In genomic region chr6:37984578-37984977, GRCh38 we compare ENCODE assay signal across 17 cellular contexts.
DNase-seq lines count a peak whose midpoint lies in the region; ATAC-seq, FAIRE-seq and TF ChIP-seq lines count a peak whose summit lies in the region.
"Had no signal": no experiment of that assay in that cellular context is flagged by ENCODE, and none has a peak within 500 bp of the region (broad histone marks: within the 10 kb centered on the region; RNA-seq: fewer than 3 reads in every experiment).

No MANE protein-coding gene starts in this region.

- in situ Hi-C loops in K562 (cut with MboI): no loop called here

- H3K4me1 ChIP-seq in K562 (replicated peaks in 1 of 2; ENCODE audit: control insufficient read depth in 2 of 2, insufficient read depth in 2 of 2, low read length in 2 of 2) (no peaks in the 10 kb centered on the region; a peak in 1 of 5 replicates), tibial artery (peaks cover 0 to 81% (median 41%) of the 10 kb centered on the region in 4 donors)

- no peak for TF ChIP-seq POLR2A in K562 (conservative IDR thresholded peaks at IDR 0.05)

- no peak overlapping the region for H2AFZ ChIP-seq in K562 (ENCODE audit: low read depth, low read length)

- H3K9ac ChIP-seq in SK-N-MC (ENCODE audit: insufficient read length) (no peak overlapping the region), K562 (ENCODE audit: insufficient read depth in 1 of 2, low read depth in 2 of 2, low read length in 2 of 2) (no peak overlapping the region)

- H3K9me3 ChIP-seq in SK-N-MC (ENCODE audit: low read depth, low read length) (no peaks in the 10 kb centered on the region), K562 (replicated peaks; ENCODE audit: control insufficient read depth, insufficient read depth, low read depth, low read length) (no peaks in the 10 kb centered on the region), tibial artery (no peaks in the 10 kb centered on the region)
- H3K9me3 ChIP-seq: A549 had no signal

- peaks cover 0 to 3% of the 10 kb centered on the region in 2 donors for H3K36me3 Mint-ChIP-seq in activated T-cell treated with anti-CD3 and anti-CD28 coated beads, Interleukin-2, amount 50 U/mL, for 72 hours (ENCODE audit: insufficient read depth in 2 of 2)
- peaks cover 3% of the 10 kb centered on the region in 2 donors for H3K36me3 Mint-ChIP-seq in stimulated activated naive B cell treated with anti-CD40 and anti-IgM and Interleukin-4, amounts not matched to agents 10 μg/mL and 1 μg/mL and 100 μg/mL, for 72 hours

- CTCF ChIA-PET in K562 (lab: Yijun Ruan, JAX; ENCODE audit: low intra/inter-chr PET ratio): no interaction called here

- peak overlapping the region; percentile 31 to 52 for H3K4me3 Mint-ChIP-seq in activated T-cell treated with anti-CD3 and anti-CD28 coated beads, Interleukin-2, amount 50 U/mL, for 72 hours
- H3K4me3 Mint-ChIP-seq in stimulated activated naive B cell treated with anti-CD40 and anti-IgM and Interleukin-4, amounts not matched to agents 10 μg/mL and 1 μg/mL and 100 μg/mL, for 72 hours: no peak overlapping the region

- BruUV-seq in K562 (replicated peaks; lab: Mats Ljungman, UMichigan): no TSS peak

- H3K27me3 ChIP-seq in K562 (ENCODE audit: control insufficient read depth in 2 of 2, insufficient read depth in 2 of 2, low read length in 2 of 2): no peaks in the 10 kb centered on the region
- no peaks in the 10 kb centered on the region for H3K27me3 ChIP-seq in tibial artery

- H3K27ac ChIP-seq in SK-N-MC (peak overlapping the region; percentile 77), K562 (ENCODE audit: extremely low read depth, low read depth, low read length) (no peak overlapping the region), tibial artery (no peak overlapping the region)
- H3K27ac ChIP-seq: A549 had no signal

- no peak for TF ChIP-seq EP300 in K562 (IDR thresholded peaks at IDR 0.05; ENCODE audit: low read length)

- TF ChIP-seq RAD21 in K562 (CRISPR knock-in tag; conservative IDR thresholded peaks at IDR 0.05 in 1 of 2, IDR thresholded peaks at IDR 0.05 in 1 of 2): no peak

- H3K36me3 ChIP-seq in SK-N-MC (ENCODE audit: insufficient read depth, low read length): no peaks in the 10 kb centered on the region
- H3K36me3 ChIP-seq in K562 (ENCODE audit: control insufficient read depth, insufficient read depth, low read length): no peaks in the 10 kb centered on the region
- no peaks in the 10 kb centered on the region for H3K36me3 ChIP-seq in tibial artery

- H4K20me1 ChIP-seq in K562 (replicated peaks; ENCODE audit: control insufficient read depth, insufficient read depth, low read length): peaks cover 6% of the 10 kb centered on the region

- H3K27ac Mint-ChIP-seq in activated T-cell treated with anti-CD3 and anti-CD28 coated beads, Interleukin-2, amount 50 U/mL, for 72 hours: peak overlapping the region; percentile 90
- H3K27ac Mint-ChIP-seq in stimulated activated naive B cell treated with anti-CD40 and anti-IgM and Interleukin-4, amounts not matched to agents 10 μg/mL and 1 μg/mL and 100 μg/mL, for 72 hours: peak overlapping the region; percentile 80

- no peak for TF ChIP-seq CTCF in K562 (IDR thresholded peaks at IDR 0.05 in 2 of 3, conservative IDR thresholded peaks at IDR 0.05 in 1 of 3; ENCODE audit: insufficient read depth in 2 of 3, low read depth in 1 of 3, low read length in 3 of 3)
- no peak for TF ChIP-seq CTCF in tibial artery (IDR thresholded peaks at IDR 0.05)

- H3K9me3 Mint-ChIP-seq in activated T-cell treated with anti-CD3 and anti-CD28 coated beads, Interleukin-2, amount 50 U/mL, for 72 hours: peaks cover 2% of the 10 kb centered on the region in 2 donors
- no peaks in the 10 kb centered on the region for H3K9me3 Mint-ChIP-seq in stimulated activated naive B cell treated with anti-CD40 and anti-IgM and Interleukin-4, amounts not matched to agents 10 μg/mL and 1 μg/mL and 100 μg/mL, for 72 hours

- H3K9me1 ChIP-seq in K562 (ENCODE audit: control insufficient read depth, insufficient read depth, low read length): no peaks in the 10 kb centered on the region

- DNase-seq in activated T-cell treated with anti-CD3 and anti-CD28 coated beads, Interleukin-2, amount 50 U/mL, for 72 hours: no peak
- DNase-seq in activated T-cell treated with anti-CD3 and anti-CD28 coated beads for 4 hours (no peak), SK-N-MC (ENCODE audit: low read depth, low spot score) (no peak), K562 (ENCODE audit: extremely low read depth in 1 of 4, low spot score in 3 of 4) (no peak), NCI-H748 (lab: John Stamatoyannopoulos, UW; ENCODE audit: unreplicated experiment) (no peak), tibial artery (no peak)
- no peak for DNase-seq in stimulated activated naive B cell treated with anti-CD40 and anti-IgM and Interleukin-4, amounts not matched to agents 10 μg/mL and 1 μg/mL and 100 μg/mL, for 72 hours
- DNase-seq: C1 segment of cervical spinal cord; GDM1; H7; Karpas-422; NCI-H187; NCI-H345; NCI-H526 treated with DMSO at 0.1 percent for 48 hours; NK-92 treated with Interleukin-12 subunit alpha and Interleukin-12 subunit beta, amount 100 ng/mL, for 24 hours had no signal

- no peaks in the 10 kb centered on the region for H3K27me3 Mint-ChIP-seq in activated T-cell treated with anti-CD3 and anti-CD28 coated beads, Interleukin-2, amount 50 U/mL, for 72 hours (ENCODE audit: low read depth)
- H3K27me3 Mint-ChIP-seq in stimulated activated naive B cell treated with anti-CD40 and anti-IgM and Interleukin-4, amounts not matched to agents 10 μg/mL and 1 μg/mL and 100 μg/mL, for 72 hours: no peaks in the 10 kb centered on the region

- intact Hi-C loops in K562 (cut with micrococcal nuclease): no loop called here
- intact Hi-C loops in tibial artery (cut with DNase I; ENCODE audit: low total_unique reads): no loop called here

- H3K4me1 Mint-ChIP-seq in activated T-cell treated with anti-CD3 and anti-CD28 coated beads, Interleukin-2, amount 50 U/mL, for 72 hours (ENCODE audit: low read depth): peaks cover 85% of the 10 kb centered on the region
- peaks cover 47 to 83% of the 10 kb centered on the region in 2 donors for H3K4me1 Mint-ChIP-seq in stimulated activated naive B cell treated with anti-CD40 and anti-IgM and Interleukin-4, amounts not matched to agents 10 μg/mL and 1 μg/mL and 100 μg/mL, for 72 hours

- WGBS in K562 (ENCODE audit: insufficient coverage, low coverage, missing lambda C conversion rate): 65% methylated on average over 2 of the region's 2 CpGs

- H3K79me2 ChIP-seq in K562 (ENCODE audit: control insufficient read depth, insufficient read depth, low read length): peaks cover 16% of the 10 kb centered on the region; the same call in 1 of the 3 replicates

- no peak for ATAC-seq in activated T-cell treated with anti-CD3 and anti-CD28 coated beads, Interleukin-2, amount 50 U/mL, for 72 hours (replicated peaks in 1 of 2)
- ATAC-seq in K562: peak; percentile 56
- no peak for ATAC-seq in stimulated activated naive B cell treated with anti-CD40 and anti-IgM and Interleukin-4, amounts not matched to agents 10 μg/mL and 1 μg/mL and 100 μg/mL, for 72 hours (replicated peaks)
- ATAC-seq: A549, GM12878 had no signal

- no peak overlapping the region for H3K4me2 ChIP-seq in K562 (ENCODE audit: insufficient read depth, low read length)
- H3K4me2 ChIP-seq: A549 had no signal

- POLR2A ChIA-PET in K562 (lab: Yijun Ruan, JAX): interaction anchor here (0.6 to 2.0 kb wide), 3 partner anchors 11 to 1013 kb away, joined by 3 to 8 read pairs (median 3); no protein-coding TSS in a partner anchor

- H3K4me3 ChIP-seq in SK-N-MC (no peak overlapping the region), K562 (no peak overlapping the region), tibial artery (no peak overlapping the region)
- H3K4me3 ChIP-seq: A549, GM12878 had no signal

- peak; percentile 19 for FAIRE-seq in K562 (lab: Jason Lieb, UNC)
- FAIRE-seq: A549, GM12878 had no signal

TF ChIP-seq in K562, 482 proteins besides CTCF, POLR2A, EP300 and RAD21:
- TF ChIP-seq ADNP (tag; IDR thresholded peaks at IDR 0.05) (no peak), E4F1 (CRISPR knock-in tag; IDR thresholded peaks at IDR 0.05; ENCODE audit: borderline replicate concordance) (no peak), PHF21A (IDR thresholded peaks at IDR 0.05; ENCODE audit: borderline replicate concordance, low read depth) (no peak), NFYB (IDR thresholded peaks at IDR 0.05; ENCODE audit: extremely low read depth, insufficient read length) (no peak), GABPA (tag; conservative IDR thresholded peaks at IDR 0.05; ENCODE audit: low read depth) (no peak), NFE2L1 (tag; IDR thresholded peaks at IDR 0.05; ENCODE audit: borderline replicate concordance, low read depth) (no peak), SRF (CRISPR knock-in tag; IDR thresholded peaks at IDR 0.05) (no peak)
TF ChIP-seq in K562: peak in this region for 0.

Comparison
In these comparisons a context has a peak if more than half of its experiments do, and no peak if none do; other contexts are left out.
1. H3K4me3 Mint-ChIP-seq: peak in activated T-cell treated with anti-CD3 and anti-CD28 coated beads, Interleukin-2, amount 50 U/mL, for 72 hours (2 of 2); none in stimulated activated naive B cell treated with anti-CD40 and anti-IgM and Interleukin-4, amounts not matched to agents 10 μg/mL and 1 μg/mL and 100 μg/mL, for 72 hours (0 of 2).